2 cellular contexts compared by ENCODE assay signal in the genomic region with DNA sequence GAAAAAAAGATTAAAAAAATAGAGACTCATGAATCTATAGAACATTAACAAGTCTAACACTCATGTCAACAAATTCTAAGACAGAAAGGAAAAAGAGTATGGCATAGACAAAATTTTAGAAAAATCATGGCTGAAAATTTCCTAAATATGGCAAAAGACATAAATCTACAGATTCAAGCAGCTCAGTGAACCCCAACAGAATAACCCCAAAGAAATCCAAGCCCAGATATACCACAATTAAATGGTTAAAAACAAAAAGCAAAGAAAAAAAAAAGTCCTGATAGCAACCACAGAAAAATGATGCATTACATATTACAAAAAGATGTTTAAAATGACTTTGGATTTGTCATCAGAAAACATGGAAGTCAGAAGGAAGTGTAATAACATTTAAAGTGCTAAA.
TF ChIP-seq lines count a peak whose summit lies in the region.

No MANE protein-coding gene starts in this region.

TF ChIP-seq in HEK293, 187 proteins besides CTCF, POLR2A, EP300 and RAD21 (continued from another document):
- TF ChIP-seq, protein P1, sequence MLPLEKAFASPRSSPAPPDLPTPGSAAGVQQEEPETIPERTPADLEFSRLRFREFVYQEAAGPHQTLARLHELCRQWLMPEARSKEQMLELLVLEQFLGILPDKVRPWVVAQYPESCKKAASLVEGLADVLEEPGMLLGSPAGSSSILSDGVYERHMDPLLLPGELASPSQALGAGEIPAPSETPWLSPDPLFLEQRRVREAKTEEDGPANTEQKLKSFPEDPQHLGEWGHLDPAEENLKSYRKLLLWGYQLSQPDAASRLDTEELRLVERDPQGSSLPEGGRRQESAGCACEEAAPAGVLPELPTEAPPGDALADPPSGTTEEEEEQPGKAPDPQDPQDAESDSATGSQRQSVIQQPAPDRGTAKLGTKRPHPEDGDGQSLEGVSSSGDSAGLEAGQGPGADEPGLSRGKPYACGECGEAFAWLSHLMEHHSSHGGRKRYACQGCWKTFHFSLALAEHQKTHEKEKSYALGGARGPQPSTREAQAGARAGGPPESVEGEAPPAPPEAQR (tag by site-specific recombination; IDR thresholded peaks at IDR 0.05): no peak
- TF ChIP-seq ZNF48 (tag by site-specific recombination; IDR thresholded peaks at IDR 0.05): no peak

TF ChIP-seq in K562, 482 proteins besides CTCF, POLR2A, EP300 and RAD21 (continued from another document):
- TF ChIP-seq, protein P2, sequence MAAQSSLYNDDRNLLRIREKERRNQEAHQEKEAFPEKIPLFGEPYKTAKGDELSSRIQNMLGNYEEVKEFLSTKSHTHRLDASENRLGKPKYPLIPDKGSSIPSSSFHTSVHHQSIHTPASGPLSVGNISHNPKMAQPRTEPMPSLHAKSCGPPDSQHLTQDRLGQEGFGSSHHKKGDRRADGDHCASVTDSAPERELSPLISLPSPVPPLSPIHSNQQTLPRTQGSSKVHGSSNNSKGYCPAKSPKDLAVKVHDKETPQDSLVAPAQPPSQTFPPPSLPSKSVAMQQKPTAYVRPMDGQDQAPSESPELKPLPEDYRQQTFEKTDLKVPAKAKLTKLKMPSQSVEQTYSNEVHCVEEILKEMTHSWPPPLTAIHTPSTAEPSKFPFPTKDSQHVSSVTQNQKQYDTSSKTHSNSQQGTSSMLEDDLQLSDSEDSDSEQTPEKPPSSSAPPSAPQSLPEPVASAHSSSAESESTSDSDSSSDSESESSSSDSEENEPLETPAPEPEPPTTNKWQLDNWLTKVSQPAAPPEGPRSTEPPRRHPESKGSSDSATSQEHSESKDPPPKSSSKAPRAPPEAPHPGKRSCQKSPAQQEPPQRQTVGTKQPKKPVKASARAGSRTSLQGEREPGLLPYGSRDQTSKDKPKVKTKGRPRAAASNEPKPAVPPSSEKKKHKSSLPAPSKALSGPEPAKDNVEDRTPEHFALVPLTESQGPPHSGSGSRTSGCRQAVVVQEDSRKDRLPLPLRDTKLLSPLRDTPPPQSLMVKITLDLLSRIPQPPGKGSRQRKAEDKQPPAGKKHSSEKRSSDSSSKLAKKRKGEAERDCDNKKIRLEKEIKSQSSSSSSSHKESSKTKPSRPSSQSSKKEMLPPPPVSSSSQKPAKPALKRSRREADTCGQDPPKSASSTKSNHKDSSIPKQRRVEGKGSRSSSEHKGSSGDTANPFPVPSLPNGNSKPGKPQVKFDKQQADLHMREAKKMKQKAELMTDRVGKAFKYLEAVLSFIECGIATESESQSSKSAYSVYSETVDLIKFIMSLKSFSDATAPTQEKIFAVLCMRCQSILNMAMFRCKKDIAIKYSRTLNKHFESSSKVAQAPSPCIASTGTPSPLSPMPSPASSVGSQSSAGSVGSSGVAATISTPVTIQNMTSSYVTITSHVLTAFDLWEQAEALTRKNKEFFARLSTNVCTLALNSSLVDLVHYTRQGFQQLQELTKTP (IDR thresholded peaks at IDR 0.05; ENCODE audit: low read depth in 1 of 2, partially characterized antibody in 2 of 2): no peak
- TF ChIP-seq EP400 (IDR thresholded peaks at IDR 0.05) (no peak), RCOR1 (IDR thresholded peaks at IDR 0.05; ENCODE audit: borderline replicate concordance in 1 of 2, low read depth in 2 of 2, low read length in 2 of 2) (no peak), PHB (CRISPR knock-in tag; IDR thresholded peaks at IDR 0.05) (no peak), MAFF (IDR thresholded peaks at IDR 0.05; ENCODE audit: low read length) (no peak), FUS (optimal IDR thresholded peaks at IDR 0.05; ENCODE audit: low read depth, low read length) (no peak), SMARCE1 (IDR thresholded peaks at IDR 0.05) (no peak), CCAR2 (IDR thresholded peaks at IDR 0.05; ENCODE audit: low read depth, low read length) (no peak), KLF13 (tag; IDR thresholded peaks at IDR 0.05; ENCODE audit: borderline replicate concordance, low read depth) (no peak)
TF ChIP-seq in K562: peak in this region for 0.
